1 cellular context compared by ENCODE assay signal in genomic region chr9:127828262-127829031, GRCh38.
TF ChIP-seq lines count a peak whose summit lies in the region.

No MANE protein-coding gene starts in this region.

TF ChIP-seq in A549, 52 proteins besides CTCF, POLR2A, EP300 and RAD21 (continued from another document):
- TF ChIP-seq POLR2AphosphoS2 (conservative IDR thresholded peaks at IDR 0.05; ENCODE audit: low read length) = no peak
